8 cellular contexts compared by ENCODE assay signal in genomic region chr1:89632213-89633102, GRCh38. TPM values are rescaled to one million over a fixed set of nuclear protein-coding genes. Genes with fewer than 3 reads are reported as not detected.
DNase-seq lines count a peak whose midpoint lies in the region; ATAC-seq, FAIRE-seq and TF ChIP-seq lines count a peak whose summit lies in the region.

No MANE protein-coding gene starts in this region.

- ATAC-seq in SK-N-SH treated with all-trans-retinoic acid at 6 μM for 48 hours (peak; percentile 86), Right ventricle myocardium inferior (peak; percentile 97), pancreas (peak; percentile 91 to 96 (median 94))
- peak; percentile 80 to 83 for ATAC-seq in activated naive CD4-positive, alpha-beta T cell treated with anti-CD3 and anti-CD28 coated beads, Interleukin-2, amount 50 U/mL, for 72 hours

- H3K27ac ChIP-seq in pancreas (peak overlapping the region; percentile 40 to 80 (median 63)), tibial nerve (peak overlapping the region; percentile 93 to 97 (median 94))

- H3K9me3 ChIP-seq in pancreas = no peaks in the 10 kb centered on the region
- no peaks in the 10 kb centered on the region for H3K9me3 ChIP-seq in tibial nerve

- H3K27me3 ChIP-seq in pancreas = no peaks in the 10 kb centered on the region
- H3K27me3 ChIP-seq in tibial nerve = no peaks in the 10 kb centered on the region

- DNase-seq in GF-D8 (lab: John Stamatoyannopoulos, UW) = peak; percentile 26
- DNase-seq in H54 (ENCODE audit: insufficient read length, low spot score) = peak; percentile 67
- DNase-seq in activated naive CD4-positive, alpha-beta T cell treated with anti-CD3 and anti-CD28 coated beads, Interleukin-2, amount 50 U/mL, for 72 hours (ENCODE audit: low spot score in 2 of 2) = peak; percentile 87 to 88
- peak; percentile 93 for DNase-seq in Right ventricle myocardium inferior (ENCODE audit: missing footprints)
- peak; percentile 63 to 92 (median 76) for DNase-seq in pancreas
- DNase-seq in tibial nerve (ENCODE audit: low spot score in 2 of 2) = peak; percentile 57 to 59

- no peaks in the 10 kb centered on the region for H3K9me3 Mint-ChIP-seq in activated naive CD4-positive, alpha-beta T cell treated with anti-CD3 and anti-CD28 coated beads, Interleukin-2, amount 50 U/mL, for 72 hours

- TF ChIP-seq POLR2A in H54 (IDR thresholded peaks at IDR 0.05; ENCODE audit: low read depth, low read length) (no peak; the same call in 1 of the 2 replicates), tibial nerve (IDR thresholded peaks at IDR 0.05) (peak; percentile 59 to 64)

- H3K36me3 ChIP-seq in pancreas (no peaks in the 10 kb centered on the region), tibial nerve (no peaks in the 10 kb centered on the region)

- H3K4me3 ChIP-seq in pancreas (peak overlapping the region; percentile 78 to 90 (median 81)), tibial nerve (peak overlapping the region; percentile 78 to 98 (median 88))

- H3K27ac Mint-ChIP-seq in activated naive CD4-positive, alpha-beta T cell treated with anti-CD3 and anti-CD28 coated beads, Interleukin-2, amount 50 U/mL, for 72 hours = peak overlapping the region; percentile 98

- peak; percentile 65 for TF ChIP-seq CTCF in LNCAP (IDR thresholded peaks at IDR 0.05)
- TF ChIP-seq CTCF in pancreas (IDR thresholded peaks at IDR 0.05) = peak in 1 of 4 donors; percentile 24
- peak in 4 of 5 experiments; percentile 72 to 93 (median 88) for TF ChIP-seq CTCF in tibial nerve (IDR thresholded peaks at IDR 0.05)

- H3K36me3 Mint-ChIP-seq in activated naive CD4-positive, alpha-beta T cell treated with anti-CD3 and anti-CD28 coated beads, Interleukin-2, amount 50 U/mL, for 72 hours = peaks cover 24 to 29% of the 10 kb centered on the region in 2 donors

- peak in 1 of 2 donors; percentile 75 for TF ChIP-seq EP300 in tibial nerve (IDR thresholded peaks at IDR 0.05)

- H3K4me1 ChIP-seq in pancreas (peaks cover 0 to 8% (median 5%) of the 10 kb centered on the region in 3 donors), tibial nerve (peaks cover 0 to 60% (median 11%) of the 10 kb centered on the region in 4 donors)

- WGBS in pancreas, 2 donors = 1% methylated on average over 41 to 65 of the region's 65 CpGs
- WGBS in tibial nerve, 2 donors = 1 to 2% methylated on average over 36 to 58 of the region's 65 CpGs

- FAIRE-seq in H54 (lab: Jason Lieb, UNC) = no peak
- FAIRE-seq in pancreas (lab: Jason Lieb, UNC) = no peak

- intact Hi-C loops in Right ventricle myocardium inferior (cut with DNase I) = loop anchor here (1.0 to 10.0 kb wide), 6 partner anchors 18 to 362 kb away; partner anchors contain the start of gene ZNF326
- intact Hi-C loops in pancreas (cut with DNase I) = loop anchor here in 1 of 3 donors (10.0 kb wide), 1 partner anchor 132 kb away; no protein-coding TSS in a partner anchor

TF ChIP-seq in SK-N-SH treated with all-trans-retinoic acid at 6 μM for 48 hours, 23 proteins besides CTCF, POLR2A, EP300 and RAD21:
- TF ChIP-seq CSRNP3 (CRISPR knock-in tag; IDR thresholded peaks at IDR 0.05) (no peak), PATZ1 (CRISPR knock-in tag; IDR thresholded peaks at IDR 0.05; ENCODE audit: borderline replicate concordance) (no peak)

RNA-seq across cellular contexts. Expression of gene LRRC8C, which starts 0.5 kb away (rescaled TPM):
- 10 to 100 TPM; 27.0 to 31.7 TPM for total RNA-seq in activated naive CD4-positive, alpha-beta T cell treated with anti-CD3 and anti-CD28 coated beads, Interleukin-2, amount 50 U/mL, for 72 hours
- total RNA-seq in Right ventricle myocardium inferior (7.7 TPM), pancreas (1 to 10 TPM in 4 of 6 donors, under 1 TPM in 2; 0.63 to 3.5 (median 1.1) TPM), tibial nerve (10 to 100 TPM; 16.5 to 23.8 (median 20.2) TPM)
- 1 to 10 TPM in 1 of 2 donors, under 1 TPM in 1; 0.68 to 1.5 TPM for polyA plus RNA-seq in pancreas

Comparison
In these comparisons a context has a peak if more than half of its experiments do, and no peak if none do; other contexts are left out.
1. Peak in every context shown above with its lines: DNase-seq, ATAC-seq, H3K4me3 ChIP-seq and H3K27ac ChIP-seq.
2. DNase-seq: peak in every context shown above with its lines; median percentile 93 in Right ventricle myocardium inferior; 88 in activated naive CD4-positive, alpha-beta T cell treated with anti-CD3 and anti-CD28 coated beads, Interleukin-2, amount 50 U/mL, for 72 hours; 76 in pancreas; 67 in H54; 58 in tibial nerve; 26 in GF-D8.